ENCODE assay signal across 16 cellular contexts in the genomic region with DNA sequence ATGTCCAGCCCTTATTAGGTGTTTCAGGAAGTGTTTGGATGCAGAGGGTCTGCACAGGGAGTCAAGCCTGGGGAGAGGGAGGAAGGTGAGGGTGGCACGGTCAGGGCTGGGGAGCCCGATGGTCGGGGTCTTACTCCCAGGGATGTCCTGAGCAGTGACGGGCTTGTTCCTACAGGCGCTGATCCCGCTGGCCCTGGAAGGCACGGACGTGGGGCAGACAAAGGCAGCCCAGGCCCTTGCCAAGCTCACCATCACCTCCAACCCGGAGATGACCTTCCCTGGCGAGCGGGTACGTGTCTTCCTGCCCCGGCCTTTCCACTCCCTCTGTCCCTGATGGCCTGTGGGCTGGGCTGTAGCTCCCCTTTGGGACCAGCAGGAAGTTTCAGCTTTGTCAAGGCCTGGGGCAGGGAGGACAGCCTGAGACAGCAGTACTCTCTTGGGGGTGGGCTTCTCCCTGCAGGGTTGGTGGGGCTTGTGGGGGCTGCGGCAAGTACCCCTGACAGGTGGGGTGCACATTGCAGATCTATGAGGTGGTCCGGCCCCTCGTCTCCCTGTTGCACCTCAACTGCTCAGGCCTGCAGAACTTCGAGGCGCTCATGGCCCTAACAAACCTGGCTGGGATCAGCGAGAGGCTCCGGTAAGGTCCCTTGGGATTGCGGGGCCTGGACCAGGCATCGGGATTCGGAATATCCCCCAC.
"Had no signal": no experiment of that assay in that cellular context is flagged by ENCODE, and none has a peak within 500 bp of the region (broad histone marks: within the 10 kb centered on the region; RNA-seq: fewer than 3 reads in every experiment).

No MANE protein-coding gene starts in this region.

- H3K27ac Mint-ChIP-seq: activated CD4-positive, alpha-beta T cell treated with anti-CD3 and anti-CD28 coated beads, Interleukin-2, amount 10 ng/mL, durations not matched to agents 7 days and 5 days; activated T-helper 1 cell treated with anti-CD3 and anti-CD28 coated beads, Interleukin-12 subunit alpha, Interleukin-12 subunit beta, Interleukin-2, Interleukin-4 antibody, amounts not matched to agents 30 ng/mL and 10 ng/mL and 1 ng/mL, durations not matched to agents 14 hours and 24 hours and 36 hours; memory B cell had no signal

- ATAC-seq: left ventricle myocardium superior; naive thymus-derived CD8-positive, alpha-beta T cell had no signal

- H3K4me3 ChIP-seq: esophagus muscularis mucosa, mucosa of descending colon, skin epidermis had no signal

- H3K27me3 Mint-ChIP-seq: activated CD4-positive, alpha-beta T cell treated with anti-CD3 and anti-CD28 coated beads, Interleukin-2, amount 10 ng/mL, durations not matched to agents 7 days and 5 days; memory B cell; naive thymus-derived CD8-positive, alpha-beta T cell had no signal

- H3K27ac ChIP-seq: esophagus muscularis mucosa had no signal

- H3K9me3 Mint-ChIP-seq: activated CD4-positive, alpha-beta T cell treated with anti-CD3 and anti-CD28 coated beads, Interleukin-2, amount 10 ng/mL, durations not matched to agents 7 days and 5 days; activated T-helper 1 cell treated with anti-CD3 and anti-CD28 coated beads, Interleukin-12 subunit alpha, Interleukin-12 subunit beta, Interleukin-2, Interleukin-4 antibody, amounts not matched to agents 30 ng/mL and 10 ng/mL and 1 ng/mL, durations not matched to agents 14 hours and 24 hours and 36 hours; memory B cell; naive thymus-derived CD8-positive, alpha-beta T cell had no signal

- H3K4me3 Mint-ChIP-seq: activated CD4-positive, alpha-beta T cell treated with anti-CD3 and anti-CD28 coated beads, Interleukin-2, amount 10 ng/mL, durations not matched to agents 7 days and 5 days; activated T-helper 1 cell treated with anti-CD3 and anti-CD28 coated beads, Interleukin-12 subunit alpha, Interleukin-12 subunit beta, Interleukin-2, Interleukin-4 antibody, amounts not matched to agents 30 ng/mL and 10 ng/mL and 1 ng/mL, durations not matched to agents 14 hours and 24 hours and 36 hours; memory B cell; naive thymus-derived CD8-positive, alpha-beta T cell had no signal

- H3K27me3 ChIP-seq: esophagus muscularis mucosa had no signal

- DNase-seq: activated CD4-positive, alpha-beta T cell treated with anti-CD3 and anti-CD28 coated beads, Interleukin-2, amount 10 ng/mL, durations not matched to agents 7 days and 5 days; activated CD8-positive, alpha-beta memory T cell treated with anti-CD3 and anti-CD28 coated beads for 24 hours; anterior cingulate cortex; hippocampal formation; left ventricle myocardium superior; naive thymus-derived CD8-positive, alpha-beta T cell; stimulated activated CD4-positive, alpha-beta T cell treated with anti-CD3 and anti-CD28 coated beads, Interleukin-4, amount 100 ng/mL, for 4 hours; stimulated activated CD8-positive, alpha-beta memory T cell treated with anti-CD3 and anti-CD28 coated beads, Interleukin-4, amount 100 ng/mL, for 48 hours; stimulated activated naive CD8-positive, alpha-beta T cell treated with anti-CD3 and anti-CD28 coated beads, Interleukin-15, Interleukin-2, amounts not matched to agents 100 U/mL and 50 U/mL, for 24 hours; T-helper 9 cell; trophoblast cell had no signal

- H3K9me3 ChIP-seq: esophagus muscularis mucosa, mucosa of descending colon had no signal
